ENCODE assay signal across 7 cellular contexts in the genomic region with DNA sequence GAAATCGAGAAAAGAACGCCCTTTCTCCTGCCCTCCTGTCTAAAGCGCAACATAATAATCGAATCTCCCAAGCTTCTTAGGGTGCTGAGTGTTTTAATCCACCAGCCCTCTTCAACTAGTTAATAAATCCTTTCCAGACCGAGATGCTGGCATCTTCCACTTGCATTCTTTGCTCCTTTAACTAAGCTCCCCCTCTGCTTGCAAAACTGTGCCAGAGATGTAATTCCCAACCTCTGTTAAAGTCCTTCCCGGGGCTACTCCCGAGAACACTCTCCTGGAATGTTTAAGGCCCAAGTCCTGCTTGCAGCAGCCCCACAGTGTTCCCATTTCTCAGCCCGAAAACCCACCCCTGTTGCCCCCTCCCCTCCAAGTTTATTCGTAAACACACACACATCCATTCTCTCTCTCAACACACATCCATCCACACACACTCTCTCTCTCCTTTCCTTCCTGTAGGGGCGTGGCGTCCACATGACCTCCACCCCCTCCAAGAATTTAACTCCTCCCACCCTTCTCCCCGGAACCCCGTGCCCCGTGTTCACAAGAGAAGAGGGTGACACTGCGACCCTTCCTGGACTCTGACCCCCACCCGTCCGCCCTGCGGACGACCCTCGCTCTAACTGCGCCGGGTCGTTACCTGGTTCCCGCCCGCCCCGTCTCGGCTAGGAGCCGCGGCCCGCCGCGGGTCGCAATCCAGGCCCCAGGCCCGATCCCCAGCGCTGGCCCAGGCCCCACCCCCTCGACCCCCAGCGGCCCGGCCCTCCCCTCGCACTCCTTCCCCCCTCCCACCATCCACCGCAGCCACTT. TPM values are rescaled to one million over a fixed set of nuclear protein-coding genes. Genes with fewer than 3 reads are reported as not detected.
DNase-seq lines count a peak whose midpoint lies in the region; ATAC-seq, FAIRE-seq and TF ChIP-seq lines count a peak whose summit lies in the region.

No MANE protein-coding gene starts in this region.

- CTCF ChIA-PET in T-cell (lab: Charles Lee): interaction anchor here in 1 of 2 donors (0.8 to 1.7 kb wide), 3 partner anchors 21 to 59 kb away, joined by 3 to 6 read pairs (median 5); no protein-coding TSS in a partner anchor

- peaks cover 74 to 85% (median 81%) of the 10 kb centered on the region in 3 donors for H3K4me1 Mint-ChIP-seq in T-cell

- H3K4me3 ChIP-seq in astrocyte of the cerebellum (ENCODE audit: low read depth, low read length): peak overlapping the region; percentile 76
- H3K4me3 ChIP-seq in retinal pigment epithelial cell (ENCODE audit: low read length): peak overlapping the region; percentile 85

- ATAC-seq in HG02884 (IDR thresholded peaks at IDR 0.05; ENCODE audit: unreplicated experiment) (peak; percentile 58), T-cell (replicated peaks in 1 of 4) (peak; percentile 70 to 78 (median 73))

- H3K27me3 Mint-ChIP-seq in T-cell: no peaks in the 10 kb centered on the region

- DNase-seq in GM18507 (ENCODE audit: extremely low spot score, insufficient read length, low read depth) (peak; percentile 81), NCI-H146 treated with DMSO at 0.1 percent for 48 hours (lab: John Stamatoyannopoulos, UW; ENCODE audit: unreplicated experiment) (peak; percentile 56), T-cell (peak in 31 of 34 experiments; percentile 74 to 93 (median 86)), astrocyte of the cerebellum (ENCODE audit: low read depth) (peak; percentile 72), hippocampal formation (lab: John Stamatoyannopoulos, UW) (peak; percentile 83 to 91), retinal pigment epithelial cell (ENCODE audit: low read depth) (peak; percentile 73)

- no peaks in the 10 kb centered on the region for H3K9me3 Mint-ChIP-seq in T-cell

- H3K4me3 Mint-ChIP-seq in T-cell: peak overlapping the region; percentile 83 to 96 (median 95)

- TF ChIP-seq CTCF in astrocyte of the cerebellum (IDR thresholded peaks at IDR 0.05; ENCODE audit: low read depth, low read length, missing control alignments) (no peak), retinal pigment epithelial cell (conservative IDR thresholded peaks at IDR 0.05; ENCODE audit: low read depth, low read length) (no peak)

- H3K27ac Mint-ChIP-seq in T-cell: peak overlapping the region; percentile 99 to 100

- in situ Hi-C loops in astrocyte of the cerebellum (cut with HindIII; ENCODE audit: low sequenced_read_pairs): no loop called here

- POLR2A ChIA-PET in T-cell (lab: Charles Lee): interaction anchor here in 1 of 2 donors (0.7 to 2.2 kb wide), 3 partner anchors 9 to 21 kb away, joined by 3 to 11 read pairs (median 7); no protein-coding TSS in a partner anchor

- no peaks in the 10 kb centered on the region for H3K36me3 Mint-ChIP-seq in T-cell

- peak; percentile 93 for FAIRE-seq in GM18507 (lab: Jason Lieb, UNC)

RNA-seq across cellular contexts. Expression of gene MGAT1, which starts 7.0 kb away (rescaled TPM):
- total RNA-seq in T-cell: 100 to 1,000 TPM in 3 of 5 donors, 10 to 100 TPM in 2; 83.1 to 198 (median 145) TPM

RNA-seq across cellular contexts. Expression of gene ZFP62, which starts 51.5 kb away (rescaled TPM):
- total RNA-seq in T-cell: 10 to 100 TPM; 26.9 to 61.7 (median 54.9) TPM

Comparison
In these comparisons a context has a peak if more than half of its experiments do, and no peak if none do; other contexts are left out.
1. Peak in every context shown above with its lines: DNase-seq, ATAC-seq and H3K4me3 ChIP-seq.